Comparison of ENCODE assay signal across 9 cellular contexts in genomic region chr6:152380993-152381898, GRCh38.
DNase-seq lines count a peak whose midpoint lies in the region; ATAC-seq, FAIRE-seq and TF ChIP-seq lines count a peak whose summit lies in the region.
"Had no signal": no experiment of that assay in that cellular context is flagged by ENCODE, and none has a peak within 500 bp of the region (broad histone marks: within the 10 kb centered on the region; RNA-seq: fewer than 3 reads in every experiment).

No MANE protein-coding gene starts in this region.

- H3K9me3 ChIP-seq in A549 (no peaks in the 10 kb centered on the region), endodermal cell (ENCODE audit: control insufficient read depth, low read length) (no peaks in the 10 kb centered on the region), transverse colon (no peaks in the 10 kb centered on the region)

- H3K4me1 ChIP-seq in A549 = peaks cover 37% of the 10 kb centered on the region
- H3K4me1 ChIP-seq in endodermal cell (ENCODE audit: control insufficient read depth, insufficient read depth, low read length) = no peaks in the 10 kb centered on the region
- no peaks in the 10 kb centered on the region for H3K4me1 ChIP-seq in transverse colon

- peak; percentile 63 to 89 for DNase-seq in A549 (ENCODE audit: low read depth in 1 of 2, low spot score in 1 of 2)
- peak; percentile 37 to 74 for DNase-seq in NCI-H524 (lab: John Stamatoyannopoulos, UW)
- DNase-seq in endodermal cell = no peak
- DNase-seq in medulla oblongata (ENCODE audit: extremely low spot score) = peak; percentile 78
- peak; percentile 53 for DNase-seq in transverse colon
- DNase-seq in activated CD8-positive, alpha-beta memory T cell treated with anti-CD3 and anti-CD28 coated beads, Interleukin-2, amount 10 ng/mL, durations not matched to agents 7 days and 5 days = no peak
- no peak for DNase-seq in DMS153 (lab: John Stamatoyannopoulos, UW)
- no peak for DNase-seq in NCI-H2081 treated with DMSO at 0.1 percent for 48 hours (lab: John Stamatoyannopoulos, UW)
- DNase-seq: DND-41 had no signal

- H3K27me3 Mint-ChIP-seq in endodermal cell (ENCODE audit: insufficient read depth) = no peaks in the 10 kb centered on the region
- H3K27me3 Mint-ChIP-seq in activated CD8-positive, alpha-beta memory T cell treated with anti-CD3 and anti-CD28 coated beads, Interleukin-2, amount 10 ng/mL, durations not matched to agents 7 days and 5 days = peaks cover 6% of the 10 kb centered on the region

- CTCF ChIA-PET in A549 (lab: Yijun Ruan, JAX) = interaction anchor here (0.8 kb wide), 1 partner anchor 81 kb away, joined by 3 read pairs; no protein-coding TSS in a partner anchor
- CTCF ChIA-PET in activated CD8-positive, alpha-beta memory T cell treated with anti-CD3 and anti-CD28 coated beads, Interleukin-2, amount 10 ng/mL, durations not matched to agents 7 days and 5 days (lab: Charles Lee) = no interaction called here

- no peaks in the 10 kb centered on the region for H3K9me3 Mint-ChIP-seq in endodermal cell
- H3K9me3 Mint-ChIP-seq in activated CD8-positive, alpha-beta memory T cell treated with anti-CD3 and anti-CD28 coated beads, Interleukin-2, amount 10 ng/mL, durations not matched to agents 7 days and 5 days (ENCODE audit: low read depth) = no peaks in the 10 kb centered on the region

- TF ChIP-seq CTCF in A549 (IDR thresholded peaks at IDR 0.05) (no peak), endodermal cell (conservative IDR thresholded peaks at IDR 0.05) (no peak), transverse colon (IDR thresholded peaks at IDR 0.05) (no peak)

- in situ Hi-C loops in transverse colon (cut with MboI; ENCODE audit: low pct_ligation_motif_present in 1 of 4, low pct_unique_long_range_greater_than_20kb in 1 of 4, low sequenced_read_pairs in 3 of 4) = no loop called here

- H3K27ac ChIP-seq in A549 (peak overlapping the region; percentile 90 to 94), endodermal cell (ENCODE audit: low read depth, low read length) (peak overlapping the region; percentile 74), transverse colon (peak overlapping the region; percentile 83 to 89 (median 84))

- peaks cover under 1% of the 10 kb centered on the region for H3K36me3 Mint-ChIP-seq in endodermal cell (ENCODE audit: low read depth)
- H3K36me3 Mint-ChIP-seq in activated CD8-positive, alpha-beta memory T cell treated with anti-CD3 and anti-CD28 coated beads, Interleukin-2, amount 10 ng/mL, durations not matched to agents 7 days and 5 days = no peaks in the 10 kb centered on the region

- peak overlapping the region; percentile 91 for H3K4me2 ChIP-seq in A549

- WGBS in A549 (ENCODE audit: missing lambda C conversion rate) = 2% methylated on average over 13 of the region's 17 CpGs
- 88 to 89% methylated on average over 16 to 17 of the region's 17 CpGs for WGBS in endodermal cell (ENCODE audit: insufficient coverage in 1 of 2, insufficient read length in 1 of 2), 2 experiments
- WGBS in transverse colon (ENCODE audit: low coverage in 1 of 2), 2 donors = 17 to 39% methylated on average over 3 to 17 of the region's 17 CpGs

- H3K27me3 ChIP-seq in endodermal cell (ENCODE audit: control insufficient read depth, insufficient read depth, low read length, poor library complexity, severe bottlenecking) = no peaks in the 10 kb centered on the region
- H3K27me3 ChIP-seq in transverse colon = no peaks in the 10 kb centered on the region

- no peak overlapping the region for H3K9ac ChIP-seq in endodermal cell (ENCODE audit: extremely low read depth, low read length, poor library complexity, severe bottlenecking)

- no peaks in the 10 kb centered on the region for H3K36me3 ChIP-seq in endodermal cell (ENCODE audit: control insufficient read depth, insufficient read depth, low read length)
- H3K36me3 ChIP-seq in transverse colon = no peaks in the 10 kb centered on the region

- POLR2A ChIA-PET in A549 (lab: Yijun Ruan, JAX) = no interaction called here

- ATAC-seq in A549 = peak; percentile 94 to 97
- no peak for ATAC-seq in activated CD8-positive, alpha-beta memory T cell treated with anti-CD3 and anti-CD28 coated beads, Interleukin-2, amount 10 ng/mL, durations not matched to agents 7 days and 5 days

- TF ChIP-seq RAD21 in A549 (conservative IDR thresholded peaks at IDR 0.05 in 1 of 2, IDR thresholded peaks at IDR 0.05 in 1 of 2) = peak in 1 of 2 experiments; percentile 13; a peak in 1 of 5 replicates

- no peak for FAIRE-seq in A549 (lab: Jason Lieb, UNC)

- peak; percentile 28 for TF ChIP-seq POLR2A in A549 (IDR thresholded peaks at IDR 0.05; ENCODE audit: low read length)
- TF ChIP-seq POLR2A in transverse colon (IDR thresholded peaks at IDR 0.05) = peak; percentile 76

- H3K4me3 Mint-ChIP-seq in endodermal cell = no peak overlapping the region
- no peak overlapping the region for H3K4me3 Mint-ChIP-seq in activated CD8-positive, alpha-beta memory T cell treated with anti-CD3 and anti-CD28 coated beads, Interleukin-2, amount 10 ng/mL, durations not matched to agents 7 days and 5 days

- intact Hi-C loops in transverse colon (cut with DNase I; ENCODE audit: low total_unique reads) = no loop called here

- peak overlapping the region; percentile 76 for H3K27ac Mint-ChIP-seq in endodermal cell
- no peak overlapping the region for H3K27ac Mint-ChIP-seq in activated CD8-positive, alpha-beta memory T cell treated with anti-CD3 and anti-CD28 coated beads, Interleukin-2, amount 10 ng/mL, durations not matched to agents 7 days and 5 days

- H3K4me3 ChIP-seq in A549 = peak overlapping the region; percentile 61
- no peak overlapping the region for H3K4me3 ChIP-seq in endodermal cell (ENCODE audit: low read length)
- H3K4me3 ChIP-seq in transverse colon = peak overlapping the region; percentile 13 to 38 (median 30)

- TF ChIP-seq EP300 in A549 (IDR thresholded peaks at IDR 0.05) = peak; percentile 39 to 73; a peak in 3 of 5 replicates
- TF ChIP-seq EP300 in transverse colon (IDR thresholded peaks at IDR 0.05; ENCODE audit: low read depth) = peak; percentile 29

- H3K4me1 Mint-ChIP-seq in endodermal cell = peaks cover 27% of the 10 kb centered on the region
- H3K4me1 Mint-ChIP-seq in activated CD8-positive, alpha-beta memory T cell treated with anti-CD3 and anti-CD28 coated beads, Interleukin-2, amount 10 ng/mL, durations not matched to agents 7 days and 5 days = no peaks in the 10 kb centered on the region

TF ChIP-seq in A549, 52 proteins besides CTCF, POLR2A, EP300 and RAD21 (continues in another document):
- TF ChIP-seq POLR2AphosphoS2 (conservative IDR thresholded peaks at IDR 0.05; ENCODE audit: low read length) = no peak
- TF ChIP-seq KDM1A (IDR thresholded peaks at IDR 0.05; ENCODE audit: low read depth) = no peak
- TF ChIP-seq ZSCAN20 (CRISPR knock-in tag; IDR thresholded peaks at IDR 0.05) = no peak
- no peak; the same call in 2 of the 3 replicates for TF ChIP-seq BCL3 (IDR thresholded peaks at IDR 0.05)
- TF ChIP-seq HOXA7 (CRISPR knock-in tag; IDR thresholded peaks at IDR 0.05) = 0 out of 2 replicates have a peak, but pooled peaks have one; percentile 32
- no peak for TF ChIP-seq HDAC2 (IDR thresholded peaks at IDR 0.05)
- TF ChIP-seq GATA3 (IDR thresholded peaks at IDR 0.05; ENCODE audit: borderline replicate concordance) = peak; percentile 73; the same call in 1 of the 2 replicates
- TF ChIP-seq EHMT2 (IDR thresholded peaks at IDR 0.05; ENCODE audit: low read depth) = no peak
- TF ChIP-seq SMC3 (IDR thresholded peaks at IDR 0.05) = no peak
- TF ChIP-seq RCOR1 (IDR thresholded peaks at IDR 0.05; ENCODE audit: low read depth, low read length) = no peak
- TF ChIP-seq HEYL (CRISPR knock-in tag; IDR thresholded peaks at IDR 0.05) = no peak
- TF ChIP-seq SREBF2 (IDR thresholded peaks at IDR 0.05) = no peak
- TF ChIP-seq, protein P1, sequence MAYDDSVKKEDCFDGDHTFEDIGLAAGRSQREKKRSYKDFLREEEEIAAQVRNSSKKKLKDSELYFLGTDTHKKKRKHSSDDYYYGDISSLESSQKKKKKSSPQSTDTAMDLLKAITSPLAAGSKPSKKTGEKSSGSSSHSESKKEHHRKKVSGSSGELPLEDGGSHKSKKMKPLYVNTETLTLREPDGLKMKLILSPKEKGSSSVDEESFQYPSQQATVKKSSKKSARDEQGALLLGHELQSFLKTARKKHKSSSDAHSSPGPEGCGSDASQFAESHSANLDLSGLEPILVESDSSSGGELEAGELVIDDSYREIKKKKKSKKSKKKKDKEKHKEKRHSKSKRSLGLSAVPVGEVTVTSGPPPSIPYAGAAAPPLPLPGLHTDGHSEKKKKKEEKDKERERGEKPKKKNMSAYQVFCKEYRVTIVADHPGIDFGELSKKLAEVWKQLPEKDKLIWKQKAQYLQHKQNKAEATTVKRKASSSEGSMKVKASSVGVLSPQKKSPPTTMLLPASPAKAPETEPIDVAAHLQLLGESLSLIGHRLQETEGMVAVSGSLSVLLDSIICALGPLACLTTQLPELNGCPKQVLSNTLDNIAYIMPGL (CRISPR knock-in tag; IDR thresholded peaks at IDR 0.05; ENCODE audit: borderline replicate concordance) = no peak
- no peak for TF ChIP-seq ZC3H11A (IDR thresholded peaks at IDR 0.05)
- no peak for TF ChIP-seq BHLHE40 (IDR thresholded peaks at IDR 0.05; ENCODE audit: low read depth, low read length)
- peak; percentile 14; the same call in 1 of the 2 replicates for TF ChIP-seq FOSL2 (IDR thresholded peaks at IDR 0.05)
- TF ChIP-seq FOSL2 (CRISPR knock-in tag; IDR thresholded peaks at IDR 0.05) = peak; percentile 83
- TF ChIP-seq MYC (IDR thresholded peaks at IDR 0.05; ENCODE audit: borderline replicate concordance, low read length) = 0 out of 2 replicates have a peak, but pooled peaks have one; percentile 24
- no peak for TF ChIP-seq HOXB13 (CRISPR knock-in tag; IDR thresholded peaks at IDR 0.05; ENCODE audit: low read depth)
- peak; percentile 27; the same call in 1 of the 2 replicates for TF ChIP-seq PHF8 (IDR thresholded peaks at IDR 0.05; ENCODE audit: borderline replicate concordance, low read depth)
- no peak for TF ChIP-seq CHD4 (IDR thresholded peaks at IDR 0.05; ENCODE audit: borderline replicate concordance)
- TF ChIP-seq TFCP2L1 (CRISPR knock-in tag; IDR thresholded peaks at IDR 0.05) = no peak
- TF ChIP-seq JUN (IDR thresholded peaks at IDR 0.05) = peak in 1 of 2 experiments; percentile 66; a peak in 2 of 5 replicates

Comparison
In these comparisons a context has a peak if more than half of its experiments do, and no peak if none do; other contexts are left out.
1. DNase-seq: peak in A549 (2 of 2), NCI-H524 (2 of 2), medulla oblongata (single experiment) and transverse colon (single experiment); none in endodermal cell (single experiment), activated CD8-positive, alpha-beta memory T cell treated with anti-CD3 and anti-CD28 coated beads, Interleukin-2, amount 10 ng/mL, durations not matched to agents 7 days and 5 days (single experiment), DMS153 (single experiment) and NCI-H2081 treated with DMSO at 0.1 percent for 48 hours (single experiment).
2. Peak in every context shown above with its lines, with median percentiles within 50 percentile points of each other: H3K27ac ChIP-seq.